Comparison of ENCODE assay signal across 27 cellular contexts in genomic region chr3:122343654-122344053, GRCh38. TPM values are rescaled to one million over a fixed set of nuclear protein-coding genes. Genes with fewer than 3 reads are reported as not detected.
"Had no signal": no experiment of that assay in that cellular context is flagged by ENCODE, and none has a peak within 500 bp of the region (broad histone marks: within the 10 kb centered on the region; RNA-seq: fewer than 3 reads in every experiment).

No MANE protein-coding gene starts in this region.

- H2AFZ ChIP-seq: neural progenitor cell had no signal

- H3K4me1 Mint-ChIP-seq: activated T-helper 17 cell treated with anti-CD3 and anti-CD28 coated beads, Interleukin-2, amount 50 U/mL, for 72 hours; mesothelial cell of epicardium; naive thymus-derived CD8-positive, alpha-beta T cell; neural progenitor cell had no signal

- H3K9ac ChIP-seq: neural progenitor cell had no signal

- H3K36me3 Mint-ChIP-seq: activated naive CD8-positive, alpha-beta T cell; mesothelial cell of epicardium; naive thymus-derived CD8-positive, alpha-beta T cell; neural progenitor cell had no signal

- H3K27me3 ChIP-seq: adrenal gland, ascending aorta, colonic mucosa, dorsolateral prefrontal cortex, left lung, neural progenitor cell, spleen, thyroid gland had no signal

- H3K27me3 Mint-ChIP-seq: activated T-helper 17 cell treated with anti-CD3 and anti-CD28 coated beads, Interleukin-2, amount 50 U/mL, for 72 hours had no signal

- ATAC-seq: activated CD8-positive, alpha-beta T cell treated with anti-CD3 and anti-CD28 coated beads, Interleukin-2, amount 10 ng/mL, durations not matched to agents 7 days and 5 days; activated T-helper 17 cell treated with anti-CD3 and anti-CD28 coated beads, Interleukin-2, amount 50 U/mL, for 72 hours; effector memory CD8-positive, alpha-beta T cell; left lung; naive thymus-derived CD8-positive, alpha-beta T cell; sciatic nerve had no signal

- H3K4me3 ChIP-seq: adrenal gland, ascending aorta, colonic mucosa, dorsolateral prefrontal cortex, left lung, lung, neural progenitor cell, spleen, thyroid gland had no signal

- H3K4me3 Mint-ChIP-seq: activated CD8-positive, alpha-beta T cell treated with anti-CD3 and anti-CD28 coated beads, Interleukin-2, amount 10 ng/mL, durations not matched to agents 7 days and 5 days; activated naive CD8-positive, alpha-beta T cell; activated T-helper 17 cell treated with anti-CD3 and anti-CD28 coated beads, Interleukin-2, amount 50 U/mL, for 72 hours; effector memory CD8-positive, alpha-beta T cell; mesothelial cell of epicardium; naive thymus-derived CD8-positive, alpha-beta T cell; neural progenitor cell had no signal

- H3K27ac Mint-ChIP-seq: activated CD8-positive, alpha-beta T cell treated with anti-CD3 and anti-CD28 coated beads, Interleukin-2, amount 10 ng/mL, durations not matched to agents 7 days and 5 days; activated naive CD8-positive, alpha-beta T cell; activated T-helper 17 cell treated with anti-CD3 and anti-CD28 coated beads, Interleukin-2, amount 50 U/mL, for 72 hours; effector memory CD8-positive, alpha-beta T cell; mesothelial cell of epicardium; naive thymus-derived CD8-positive, alpha-beta T cell; neural progenitor cell had no signal

- H3K36me3 ChIP-seq: adrenal gland, ascending aorta, colonic mucosa, neural progenitor cell, thyroid gland had no signal

- DNase-seq: activated CD4-positive, alpha-beta T cell treated with anti-CD3 and anti-CD28 coated beads for 1 hour; activated CD4-positive, alpha-beta T cell treated with anti-CD3 and anti-CD28 coated beads, Interleukin-2, amount 50 U/mL, for 1 hour; activated CD8-positive, alpha-beta T cell treated with anti-CD3 and anti-CD28 coated beads, Interleukin-2, amount 10 ng/mL, durations not matched to agents 7 days and 5 days; activated T-cell treated with anti-CD3 and anti-CD28 coated beads, Interleukin-2, amount 50 U/mL, for 1 hour; adrenal gland; colonic mucosa; dorsolateral prefrontal cortex; effector memory CD8-positive, alpha-beta T cell; left lung; naive thymus-derived CD8-positive, alpha-beta T cell; posterior cingulate gyrus; spleen; stimulated activated CD4-positive, alpha-beta T cell treated with anti-CD3 and anti-CD28 coated beads, Interleukin-4, amount 100 ng/mL, for 1 hour; stimulated activated naive CD4-positive, alpha-beta T cell; T-helper 9 cell; thyroid gland had no signal

- H3K27ac ChIP-seq: adrenal gland, ascending aorta, colonic mucosa, dorsolateral prefrontal cortex, left lung, neural progenitor cell, spleen, thyroid gland had no signal

- H3K9me3 ChIP-seq: adrenal gland, ascending aorta, colonic mucosa, thyroid gland had no signal

- H3K4me2 ChIP-seq: neural progenitor cell had no signal

- H3K4me1 ChIP-seq: adrenal gland, ascending aorta, colonic mucosa, left lung, neural progenitor cell, spleen, thyroid gland had no signal

- H3K9me3 Mint-ChIP-seq: activated T-helper 17 cell treated with anti-CD3 and anti-CD28 coated beads, Interleukin-2, amount 50 U/mL, for 72 hours; effector memory CD8-positive, alpha-beta T cell; neural progenitor cell had no signal

- FAIRE-seq: endothelial cell of umbilical vein had no signal

RNA-seq across cellular contexts. Expression of gene CSTA, which starts 18.6 kb away (rescaled TPM):
- total RNA-seq: activated CD8-positive, alpha-beta T cell treated with anti-CD3 and anti-CD28 coated beads, Interleukin-2, amount 10 ng/mL, durations not matched to agents 7 days and 5 days; activated T-helper 17 cell treated with anti-CD3 and anti-CD28 coated beads, Interleukin-2, amount 50 U/mL, for 72 hours; ascending aorta; endothelial cell of umbilical vein; glomerular endothelial cell; kidney epithelial cell; mesothelial cell of epicardium; naive thymus-derived CD8-positive, alpha-beta T cell; T-helper 1 cell treated with Interleukin-12 subunit alpha and Interleukin-12 subunit beta and Interleukin-4 antibody, amounts not matched to agents 30 ng/mL and 1 ng/mL, for 36 hours had no signal
- polyA plus RNA-seq: endothelial cell of umbilical vein had no signal

RNA-seq across cellular contexts. Expression of gene MIX23, which starts 39.4 kb away (rescaled TPM):
- total RNA-seq: ascending aorta had no signal
